2 cellular contexts compared by ENCODE assay signal in the genomic region with DNA sequence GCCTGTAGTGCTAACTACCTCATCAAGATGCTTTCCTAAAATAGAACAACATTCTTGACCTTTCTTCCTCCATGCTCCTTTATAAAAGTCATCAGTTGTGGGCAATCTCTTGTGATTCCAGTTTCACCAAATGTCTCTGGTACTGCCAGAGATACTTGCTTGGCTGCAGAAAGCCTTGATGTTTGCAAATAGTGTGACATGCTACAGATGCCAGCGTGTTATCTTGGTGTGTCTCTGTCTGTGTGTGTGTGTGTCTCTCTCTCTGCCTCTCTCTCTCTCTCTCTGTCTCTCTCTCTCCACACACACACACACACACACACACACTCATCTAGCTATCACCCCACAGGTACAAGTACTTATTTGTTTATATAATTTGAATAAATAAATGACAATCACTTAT.
TF ChIP-seq lines count a peak whose summit lies in the region.

No MANE protein-coding gene starts in this region.

TF ChIP-seq in WTC11, 78 proteins besides CTCF, POLR2A, EP300 and RAD21:
- TF ChIP-seq, protein P1, sequence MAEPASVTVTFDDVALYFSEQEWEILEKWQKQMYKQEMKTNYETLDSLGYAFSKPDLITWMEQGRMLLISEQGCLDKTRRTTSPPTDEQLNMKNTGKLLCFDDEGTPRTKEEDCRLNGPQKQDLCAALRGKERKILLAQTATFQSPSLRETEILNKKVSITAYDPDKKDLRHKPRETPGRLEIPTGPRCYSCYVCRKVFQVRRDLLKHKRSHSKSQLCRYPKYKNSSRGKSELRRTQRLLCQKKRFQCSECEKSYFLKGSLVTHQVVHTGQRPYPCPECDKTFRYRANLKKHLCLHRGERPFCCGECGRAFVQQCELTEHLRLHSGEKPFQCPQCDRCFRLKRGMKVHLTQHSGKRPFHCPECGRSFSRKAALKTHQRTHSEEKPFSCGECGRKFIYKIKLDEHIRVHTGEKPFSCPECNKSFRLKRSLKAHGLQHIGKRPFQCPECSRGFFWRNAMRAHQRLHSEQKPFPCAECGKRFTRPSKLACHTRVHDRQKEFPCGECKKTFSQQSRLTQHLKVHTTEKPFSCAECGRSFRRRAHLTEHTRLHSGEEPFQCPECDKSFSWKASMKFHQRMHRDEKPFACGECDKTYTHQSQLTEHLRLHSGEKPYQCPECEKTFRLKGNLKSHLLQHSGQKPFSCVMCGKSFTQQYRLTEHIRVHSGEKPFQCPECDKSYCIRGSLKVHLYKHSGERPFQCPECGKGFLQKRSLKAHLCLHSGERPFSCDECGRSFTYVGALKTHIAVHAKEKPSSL (CRISPR knock-in tag; conservative IDR thresholded peaks at IDR 0.05), result no peak
- no peak for TF ChIP-seq TP53 (CRISPR knock-in tag; IDR thresholded peaks at IDR 0.05)
- no peak for TF ChIP-seq ZNF416 (CRISPR knock-in tag; IDR thresholded peaks at IDR 0.05)
- no peak for TF ChIP-seq NR3C1 (CRISPR knock-in tag; conservative IDR thresholded peaks at IDR 0.05; ENCODE audit: low read depth)
- TF ChIP-seq ETV6 (CRISPR knock-in tag; IDR thresholded peaks at IDR 0.05), result no peak
- TF ChIP-seq, protein P2, sequence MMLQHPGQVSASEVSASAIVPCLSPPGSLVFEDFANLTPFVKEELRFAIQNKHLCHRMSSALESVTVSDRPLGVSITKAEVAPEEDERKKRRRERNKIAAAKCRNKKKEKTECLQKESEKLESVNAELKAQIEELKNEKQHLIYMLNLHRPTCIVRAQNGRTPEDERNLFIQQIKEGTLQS (CRISPR knock-in tag; conservative IDR thresholded peaks at IDR 0.05), result no peak
- TF ChIP-seq, protein P3, sequence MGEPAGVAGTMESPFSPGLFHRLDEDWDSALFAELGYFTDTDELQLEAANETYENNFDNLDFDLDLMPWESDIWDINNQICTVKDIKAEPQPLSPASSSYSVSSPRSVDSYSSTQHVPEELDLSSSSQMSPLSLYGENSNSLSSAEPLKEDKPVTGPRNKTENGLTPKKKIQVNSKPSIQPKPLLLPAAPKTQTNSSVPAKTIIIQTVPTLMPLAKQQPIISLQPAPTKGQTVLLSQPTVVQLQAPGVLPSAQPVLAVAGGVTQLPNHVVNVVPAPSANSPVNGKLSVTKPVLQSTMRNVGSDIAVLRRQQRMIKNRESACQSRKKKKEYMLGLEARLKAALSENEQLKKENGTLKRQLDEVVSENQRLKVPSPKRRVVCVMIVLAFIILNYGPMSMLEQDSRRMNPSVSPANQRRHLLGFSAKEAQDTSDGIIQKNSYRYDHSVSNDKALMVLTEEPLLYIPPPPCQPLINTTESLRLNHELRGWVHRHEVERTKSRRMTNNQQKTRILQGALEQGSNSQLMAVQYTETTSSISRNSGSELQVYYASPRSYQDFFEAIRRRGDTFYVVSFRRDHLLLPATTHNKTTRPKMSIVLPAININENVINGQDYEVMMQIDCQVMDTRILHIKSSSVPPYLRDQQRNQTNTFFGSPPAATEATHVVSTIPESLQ (CRISPR knock-in tag; IDR thresholded peaks at IDR 0.05), result no peak
- TF ChIP-seq ELF4 (CRISPR knock-in tag; IDR thresholded peaks at IDR 0.05; ENCODE audit: low read depth), result no peak
- TF ChIP-seq, protein P4, sequence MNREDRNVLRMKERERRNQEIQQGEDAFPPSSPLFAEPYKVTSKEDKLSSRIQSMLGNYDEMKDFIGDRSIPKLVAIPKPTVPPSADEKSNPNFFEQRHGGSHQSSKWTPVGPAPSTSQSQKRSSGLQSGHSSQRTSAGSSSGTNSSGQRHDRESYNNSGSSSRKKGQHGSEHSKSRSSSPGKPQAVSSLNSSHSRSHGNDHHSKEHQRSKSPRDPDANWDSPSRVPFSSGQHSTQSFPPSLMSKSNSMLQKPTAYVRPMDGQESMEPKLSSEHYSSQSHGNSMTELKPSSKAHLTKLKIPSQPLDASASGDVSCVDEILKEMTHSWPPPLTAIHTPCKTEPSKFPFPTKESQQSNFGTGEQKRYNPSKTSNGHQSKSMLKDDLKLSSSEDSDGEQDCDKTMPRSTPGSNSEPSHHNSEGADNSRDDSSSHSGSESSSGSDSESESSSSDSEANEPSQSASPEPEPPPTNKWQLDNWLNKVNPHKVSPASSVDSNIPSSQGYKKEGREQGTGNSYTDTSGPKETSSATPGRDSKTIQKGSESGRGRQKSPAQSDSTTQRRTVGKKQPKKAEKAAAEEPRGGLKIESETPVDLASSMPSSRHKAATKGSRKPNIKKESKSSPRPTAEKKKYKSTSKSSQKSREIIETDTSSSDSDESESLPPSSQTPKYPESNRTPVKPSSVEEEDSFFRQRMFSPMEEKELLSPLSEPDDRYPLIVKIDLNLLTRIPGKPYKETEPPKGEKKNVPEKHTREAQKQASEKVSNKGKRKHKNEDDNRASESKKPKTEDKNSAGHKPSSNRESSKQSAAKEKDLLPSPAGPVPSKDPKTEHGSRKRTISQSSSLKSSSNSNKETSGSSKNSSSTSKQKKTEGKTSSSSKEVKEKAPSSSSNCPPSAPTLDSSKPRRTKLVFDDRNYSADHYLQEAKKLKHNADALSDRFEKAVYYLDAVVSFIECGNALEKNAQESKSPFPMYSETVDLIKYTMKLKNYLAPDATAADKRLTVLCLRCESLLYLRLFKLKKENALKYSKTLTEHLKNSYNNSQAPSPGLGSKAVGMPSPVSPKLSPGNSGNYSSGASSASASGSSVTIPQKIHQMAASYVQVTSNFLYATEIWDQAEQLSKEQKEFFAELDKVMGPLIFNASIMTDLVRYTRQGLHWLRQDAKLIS (CRISPR knock-in tag; IDR thresholded peaks at IDR 0.05; ENCODE audit: borderline replicate concordance), result no peak
- TF ChIP-seq, protein P5, sequence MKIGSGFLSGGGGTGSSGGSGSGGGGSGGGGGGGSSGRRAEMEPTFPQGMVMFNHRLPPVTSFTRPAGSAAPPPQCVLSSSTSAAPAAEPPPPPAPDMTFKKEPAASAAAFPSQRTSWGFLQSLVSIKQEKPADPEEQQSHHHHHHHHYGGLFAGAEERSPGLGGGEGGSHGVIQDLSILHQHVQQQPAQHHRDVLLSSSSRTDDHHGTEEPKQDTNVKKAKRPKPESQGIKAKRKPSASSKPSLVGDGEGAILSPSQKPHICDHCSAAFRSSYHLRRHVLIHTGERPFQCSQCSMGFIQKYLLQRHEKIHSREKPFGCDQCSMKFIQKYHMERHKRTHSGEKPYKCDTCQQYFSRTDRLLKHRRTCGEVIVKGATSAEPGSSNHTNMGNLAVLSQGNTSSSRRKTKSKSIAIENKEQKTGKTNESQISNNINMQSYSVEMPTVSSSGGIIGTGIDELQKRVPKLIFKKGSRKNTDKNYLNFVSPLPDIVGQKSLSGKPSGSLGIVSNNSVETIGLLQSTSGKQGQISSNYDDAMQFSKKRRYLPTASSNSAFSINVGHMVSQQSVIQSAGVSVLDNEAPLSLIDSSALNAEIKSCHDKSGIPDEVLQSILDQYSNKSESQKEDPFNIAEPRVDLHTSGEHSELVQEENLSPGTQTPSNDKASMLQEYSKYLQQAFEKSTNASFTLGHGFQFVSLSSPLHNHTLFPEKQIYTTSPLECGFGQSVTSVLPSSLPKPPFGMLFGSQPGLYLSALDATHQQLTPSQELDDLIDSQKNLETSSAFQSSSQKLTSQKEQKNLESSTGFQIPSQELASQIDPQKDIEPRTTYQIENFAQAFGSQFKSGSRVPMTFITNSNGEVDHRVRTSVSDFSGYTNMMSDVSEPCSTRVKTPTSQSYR (CRISPR knock-in tag; IDR thresholded peaks at IDR 0.05), result no peak
- TF ChIP-seq ZNF263 (CRISPR knock-in tag; IDR thresholded peaks at IDR 0.05; ENCODE audit: low read depth), result no peak

TF ChIP-seq in HepG2, 621 proteins besides CTCF, POLR2A, EP300 and RAD21:
- TF ChIP-seq, protein P6, sequence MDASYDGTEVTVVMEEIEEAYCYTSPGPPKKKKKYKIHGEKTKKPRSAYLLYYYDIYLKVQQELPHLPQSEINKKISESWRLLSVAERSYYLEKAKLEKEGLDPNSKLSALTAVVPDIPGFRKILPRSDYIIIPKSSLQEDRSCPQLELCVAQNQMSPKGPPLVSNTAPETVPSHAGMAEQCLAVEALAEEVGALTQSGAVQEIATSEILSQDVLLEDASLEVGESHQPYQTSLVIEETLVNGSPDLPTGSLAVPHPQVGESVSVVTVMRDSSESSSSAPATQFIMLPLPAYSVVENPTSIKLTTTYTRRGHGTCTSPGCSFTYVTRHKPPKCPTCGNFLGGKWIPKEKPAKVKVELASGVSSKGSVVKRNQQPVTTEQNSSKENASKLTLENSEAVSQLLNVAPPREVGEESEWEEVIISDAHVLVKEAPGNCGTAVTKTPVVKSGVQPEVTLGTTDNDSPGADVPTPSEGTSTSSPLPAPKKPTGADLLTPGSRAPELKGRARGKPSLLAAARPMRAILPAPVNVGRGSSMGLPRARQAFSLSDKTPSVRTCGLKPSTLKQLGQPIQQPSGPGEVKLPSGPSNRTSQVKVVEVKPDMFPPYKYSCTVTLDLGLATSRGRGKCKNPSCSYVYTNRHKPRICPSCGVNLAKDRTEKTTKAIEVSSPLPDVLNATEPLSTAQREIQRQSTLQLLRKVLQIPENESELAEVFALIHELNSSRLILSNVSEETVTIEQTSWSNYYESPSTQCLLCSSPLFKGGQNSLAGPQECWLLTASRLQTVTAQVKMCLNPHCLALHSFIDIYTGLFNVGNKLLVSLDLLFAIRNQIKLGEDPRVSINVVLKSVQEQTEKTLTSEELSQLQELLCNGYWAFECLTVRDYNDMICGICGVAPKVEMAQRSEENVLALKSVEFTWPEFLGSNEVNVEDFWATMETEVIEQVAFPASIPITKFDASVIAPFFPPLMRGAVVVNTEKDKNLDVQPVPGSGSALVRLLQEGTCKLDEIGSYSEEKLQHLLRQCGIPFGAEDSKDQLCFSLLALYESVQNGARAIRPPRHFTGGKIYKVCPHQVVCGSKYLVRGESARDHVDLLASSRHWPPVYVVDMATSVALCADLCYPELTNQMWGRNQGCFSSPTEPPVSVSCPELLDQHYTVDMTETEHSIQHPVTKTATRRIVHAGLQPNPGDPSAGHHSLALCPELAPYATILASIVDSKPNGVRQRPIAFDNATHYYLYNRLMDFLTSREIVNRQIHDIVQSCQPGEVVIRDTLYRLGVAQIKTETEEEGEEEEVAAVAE (CRISPR knock-in tag; IDR thresholded peaks at IDR 0.05; ENCODE audit: borderline replicate concordance), result no peak
- no peak for TF ChIP-seq ZNF468 (CRISPR knock-in tag; IDR thresholded peaks at IDR 0.05)
- no peak for TF ChIP-seq ZBTB3 (CRISPR knock-in tag; IDR thresholded peaks at IDR 0.05; ENCODE audit: borderline replicate concordance, low read depth)
- TF ChIP-seq, protein P7, sequence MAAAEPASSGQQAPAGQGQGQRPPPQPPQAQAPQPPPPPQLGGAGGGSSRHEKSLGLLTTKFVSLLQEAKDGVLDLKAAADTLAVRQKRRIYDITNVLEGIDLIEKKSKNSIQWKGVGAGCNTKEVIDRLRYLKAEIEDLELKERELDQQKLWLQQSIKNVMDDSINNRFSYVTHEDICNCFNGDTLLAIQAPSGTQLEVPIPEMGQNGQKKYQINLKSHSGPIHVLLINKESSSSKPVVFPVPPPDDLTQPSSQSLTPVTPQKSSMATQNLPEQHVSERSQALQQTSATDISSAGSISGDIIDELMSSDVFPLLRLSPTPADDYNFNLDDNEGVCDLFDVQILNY (CRISPR knock-in tag; conservative IDR thresholded peaks at IDR 0.05), result no peak
- TF ChIP-seq, protein P8, sequence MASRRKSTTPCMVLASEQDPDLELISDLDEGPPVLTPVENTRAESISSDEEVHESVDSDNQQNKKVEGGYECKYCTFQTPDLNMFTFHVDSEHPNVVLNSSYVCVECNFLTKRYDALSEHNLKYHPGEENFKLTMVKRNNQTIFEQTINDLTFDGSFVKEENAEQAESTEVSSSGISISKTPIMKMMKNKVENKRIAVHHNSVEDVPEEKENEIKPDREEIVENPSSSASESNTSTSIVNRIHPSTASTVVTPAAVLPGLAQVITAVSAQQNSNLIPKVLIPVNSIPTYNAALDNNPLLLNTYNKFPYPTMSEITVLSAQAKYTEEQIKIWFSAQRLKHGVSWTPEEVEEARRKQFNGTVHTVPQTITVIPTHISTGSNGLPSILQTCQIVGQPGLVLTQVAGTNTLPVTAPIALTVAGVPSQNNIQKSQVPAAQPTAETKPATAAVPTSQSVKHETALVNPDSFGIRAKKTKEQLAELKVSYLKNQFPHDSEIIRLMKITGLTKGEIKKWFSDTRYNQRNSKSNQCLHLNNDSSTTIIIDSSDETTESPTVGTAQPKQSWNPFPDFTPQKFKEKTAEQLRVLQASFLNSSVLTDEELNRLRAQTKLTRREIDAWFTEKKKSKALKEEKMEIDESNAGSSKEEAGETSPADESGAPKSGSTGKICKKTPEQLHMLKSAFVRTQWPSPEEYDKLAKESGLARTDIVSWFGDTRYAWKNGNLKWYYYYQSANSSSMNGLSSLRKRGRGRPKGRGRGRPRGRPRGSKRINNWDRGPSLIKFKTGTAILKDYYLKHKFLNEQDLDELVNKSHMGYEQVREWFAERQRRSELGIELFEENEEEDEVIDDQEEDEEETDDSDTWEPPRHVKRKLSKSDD (CRISPR knock-in tag; IDR thresholded peaks at IDR 0.05; ENCODE audit: low read depth), result no peak
